ENCODE assay signal across 18 cellular contexts in genomic region chr1:4784761-4785160, GRCh38.
DNase-seq lines count a peak whose midpoint lies in the region; ATAC-seq, FAIRE-seq and TF ChIP-seq lines count a peak whose summit lies in the region.
"Had no signal": no experiment of that assay in that cellular context is flagged by ENCODE, and none has a peak within 500 bp of the region (broad histone marks: within the 10 kb centered on the region; RNA-seq: fewer than 3 reads in every experiment).

No MANE protein-coding gene starts in this region.

- ATAC-seq in GM19467 (IDR thresholded peaks at IDR 0.05; ENCODE audit: unreplicated experiment) = no peak

- H2AFZ ChIP-seq in keratinocyte (ENCODE audit: control insufficient read depth, low read length) (no peak overlapping the region), osteoblast (ENCODE audit: low read length) (no peak overlapping the region)
- H2AFZ ChIP-seq: GM23248 had no signal

- no peak overlapping the region for H3K4me3 Mint-ChIP-seq in mesothelial cell of epicardium
- H3K4me3 Mint-ChIP-seq: B cell; CD4-positive, CD25-positive, alpha-beta regulatory T cell; CD8-positive, alpha-beta memory T cell had no signal

- FAIRE-seq in keratinocyte (lab: Jason Lieb, UNC) = no peak
- FAIRE-seq: D721Med, G401.6, GM12891, GM19239 had no signal

- H3K9me3 ChIP-seq in keratinocyte (ENCODE audit: control insufficient read depth, low read depth, low read length) = no peaks in the 10 kb centered on the region
- H3K9me3 ChIP-seq in osteoblast (ENCODE audit: low read depth, low read length) = peaks cover 6% of the 10 kb centered on the region
- H3K9me3 ChIP-seq: Caco-2, HAP-1 had no signal

- H3K27ac ChIP-seq in keratinocyte (ENCODE audit: control insufficient read depth, insufficient read depth, low read length) (no peak overlapping the region), osteoblast (ENCODE audit: low read depth, low read length) (no peak overlapping the region)
- H3K27ac ChIP-seq: GM23248 had no signal

- H3K27me3 Mint-ChIP-seq in mesothelial cell of epicardium (ENCODE audit: low read depth) = no peaks in the 10 kb centered on the region
- H3K27me3 Mint-ChIP-seq: CD4-positive, CD25-positive, alpha-beta regulatory T cell had no signal

- no peaks in the 10 kb centered on the region for H3K9me3 Mint-ChIP-seq in mesothelial cell of epicardium
- H3K9me3 Mint-ChIP-seq: CD8-positive, alpha-beta memory T cell had no signal

- dilution Hi-C loops in keratinocyte (cut with MboI; ENCODE audit: extremely low pct_ligation_motif_present, low sequenced_read_pairs) = no loop called here

- H3K27me3 ChIP-seq in keratinocyte (ENCODE audit: control insufficient read depth, extremely low read depth, insufficient read depth, low read length) (no peaks in the 10 kb centered on the region), osteoblast (ENCODE audit: insufficient read depth, low read length) (no peaks in the 10 kb centered on the region)

- peak; percentile 3 for DNase-seq in NCI-H748 (lab: John Stamatoyannopoulos, UW; ENCODE audit: unreplicated experiment)
- DNase-seq in NCI-H748 treated with DMSO at 0.1 percent for 48 hours (lab: John Stamatoyannopoulos, UW) = no peak
- no peak for DNase-seq in keratinocyte (ENCODE audit: low read depth, low spot score)
- DNase-seq in osteoblast (ENCODE audit: insufficient read length, low spot score, missing footprints) = peak; percentile 30
- no peak for DNase-seq in mesothelial cell of epicardium (ENCODE audit: low spot score in 2 of 2, unreplicated experiment in 2 of 2)
- DNase-seq in cortex of kidney (lab: John Stamatoyannopoulos, UW) = no peak
- DNase-seq: C1 segment of cervical spinal cord; Caco-2; CD4-positive, CD25-positive, alpha-beta regulatory T cell; CD8-positive, alpha-beta memory T cell; GM23248 had no signal

- H3K4me1 Mint-ChIP-seq in mesothelial cell of epicardium = peaks cover 5% of the 10 kb centered on the region
- H3K4me1 Mint-ChIP-seq: B cell; CD4-positive, CD25-positive, alpha-beta regulatory T cell; CD8-positive, alpha-beta memory T cell had no signal

- H3K79me2 ChIP-seq in keratinocyte (ENCODE audit: control insufficient read depth, insufficient read depth, low read length) (no peaks in the 10 kb centered on the region), osteoblast (ENCODE audit: insufficient read depth, low read length) (no peaks in the 10 kb centered on the region)

- H3K4me2 ChIP-seq in keratinocyte (ENCODE audit: control insufficient read depth, extremely low read depth, insufficient read depth, low read depth, low read length) (peak overlapping the region; percentile 41), osteoblast (ENCODE audit: insufficient read depth, low read length) (no peak overlapping the region)

- H3K27ac Mint-ChIP-seq in mesothelial cell of epicardium = no peak overlapping the region
- H3K27ac Mint-ChIP-seq: B cell; CD4-positive, CD25-positive, alpha-beta regulatory T cell had no signal

- H3K4me1 ChIP-seq in keratinocyte (ENCODE audit: control insufficient read depth, extremely low read depth, insufficient read depth, low read length) (peaks cover 8% of the 10 kb centered on the region), osteoblast (ENCODE audit: insufficient read depth, low read length) (no peaks in the 10 kb centered on the region)
- H3K4me1 ChIP-seq: Caco-2, HAP-1 had no signal

- H4K20me1 ChIP-seq in keratinocyte (ENCODE audit: control insufficient read depth, extremely low read depth, insufficient read depth, low read length) (no peaks in the 10 kb centered on the region), osteoblast (ENCODE audit: insufficient read depth, low read length) (no peaks in the 10 kb centered on the region)

- H3K9ac ChIP-seq in keratinocyte (ENCODE audit: control insufficient read depth, extremely low read depth, insufficient read depth, low read length) = no peak overlapping the region
- H3K9ac ChIP-seq: GM23248 had no signal

- no peaks in the 10 kb centered on the region for H3K36me3 Mint-ChIP-seq in mesothelial cell of epicardium
- H3K36me3 Mint-ChIP-seq: CD4-positive, CD25-positive, alpha-beta regulatory T cell; CD8-positive, alpha-beta memory T cell had no signal

- H3K4me3 ChIP-seq in keratinocyte (ENCODE audit: control insufficient read depth in 2 of 3, extremely low read depth in 1 of 3, insufficient read depth in 2 of 3, low read depth in 1 of 3, low read length in 3 of 3) (no peak overlapping the region), osteoblast (ENCODE audit: insufficient read depth, low read length) (no peak overlapping the region)
- H3K4me3 ChIP-seq: GM23248, HAP-1 had no signal

- H3K36me3 ChIP-seq in keratinocyte (ENCODE audit: control insufficient read depth in 2 of 2, extremely low read depth in 1 of 2, insufficient read depth in 2 of 2, low read length in 2 of 2) = peaks cover 0 to 3% of the 10 kb centered on the region in 2 experiments
- H3K36me3 ChIP-seq in osteoblast (ENCODE audit: insufficient read depth, low read length) = no peaks in the 10 kb centered on the region
- H3K36me3 ChIP-seq: HAP-1 had no signal

- TF ChIP-seq CTCF in keratinocyte (optimal IDR thresholded peaks at IDR 0.05 in 1 of 3, IDR thresholded peaks at IDR 0.05 in 1 of 3, conservative IDR thresholded peaks at IDR 0.05 in 1 of 3; ENCODE audit: extremely low read depth in 1 of 3, insufficient read depth in 2 of 3, low read length in 3 of 3) (no peak), osteoblast (IDR thresholded peaks at IDR 0.05; ENCODE audit: extremely low read depth, low read depth, low read length) (no peak), mesothelial cell of epicardium (IDR thresholded peaks at IDR 0.05; ENCODE audit: unreplicated experiment) (no peak)

- H3K9me1 ChIP-seq in keratinocyte (ENCODE audit: control insufficient read depth, extremely low read depth, insufficient read depth, low read length) = no peaks in the 10 kb centered on the region

Comparison
In these comparisons a context has a peak if more than half of its experiments do, and no peak if none do; other contexts are left out.
1. DNase-seq: peak in NCI-H748 (single experiment) and osteoblast (single experiment); none in NCI-H748 treated with DMSO at 0.1 percent for 48 hours (single experiment), keratinocyte (single experiment), mesothelial cell of epicardium (0 of 2) and cortex of kidney (single experiment).